17 cellular contexts compared by ENCODE assay signal in the genomic region with DNA sequence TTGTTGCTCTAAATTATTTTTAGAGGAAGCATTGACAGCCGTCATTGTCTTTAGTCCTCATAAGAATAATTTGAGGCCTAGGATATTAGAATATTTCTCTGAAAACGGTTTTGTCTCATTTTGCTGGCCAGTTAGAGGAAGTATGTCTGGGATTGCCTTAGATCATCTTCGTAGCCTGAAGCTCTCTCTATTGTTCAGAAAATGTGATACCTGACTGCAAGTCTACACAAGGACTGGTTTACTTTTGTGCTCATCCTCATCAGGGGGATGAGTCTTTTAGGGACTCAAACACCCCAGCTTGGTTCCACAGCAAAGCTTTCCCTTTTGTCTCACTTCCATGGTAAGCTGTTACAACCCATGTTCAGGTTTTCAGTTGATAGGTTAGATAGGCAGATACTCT.
DNase-seq lines count a peak whose midpoint lies in the region; ATAC-seq, FAIRE-seq and TF ChIP-seq lines count a peak whose summit lies in the region.
"Had no signal": no experiment of that assay in that cellular context is flagged by ENCODE, and none has a peak within 500 bp of the region (broad histone marks: within the 10 kb centered on the region; RNA-seq: fewer than 3 reads in every experiment).

No MANE protein-coding gene starts in this region.

- no peaks in the 10 kb centered on the region for H3K9me1 ChIP-seq in endothelial cell of umbilical vein (replicated peaks; ENCODE audit: control insufficient read depth, extremely low read depth, insufficient read depth, low read length)

- H3K79me2 ChIP-seq in endothelial cell of umbilical vein (ENCODE audit: control insufficient read depth, insufficient read depth, low read length), result no peaks in the 10 kb centered on the region
- no peaks in the 10 kb centered on the region for H3K79me2 ChIP-seq in osteoblast (ENCODE audit: insufficient read depth, low read length)

- no peak overlapping the region for H3K4me3 Mint-ChIP-seq in activated T-cell treated with anti-CD3 and anti-CD28 coated beads, Interleukin-2, amount 50 U/mL, for 24 hours
- H3K4me3 Mint-ChIP-seq in WTC11, result no peak overlapping the region
- H3K4me3 Mint-ChIP-seq: CD4-positive, alpha-beta memory T cell had no signal

- BruUV-seq in endothelial cell of umbilical vein (replicated peaks; lab: Mats Ljungman, UMichigan), result no TSS peak

- no peak overlapping the region for H3K9ac ChIP-seq in endothelial cell of umbilical vein (replicated peaks; ENCODE audit: extremely low read depth, insufficient read depth, low read length)
- H3K9ac ChIP-seq: SK-N-SH had no signal

- H3K4me1 Mint-ChIP-seq in activated T-cell treated with anti-CD3 and anti-CD28 coated beads, Interleukin-2, amount 50 U/mL, for 24 hours (ENCODE audit: low read depth), result peaks cover 34% of the 10 kb centered on the region
- H3K4me1 Mint-ChIP-seq in WTC11, result peaks cover 7% of the 10 kb centered on the region

- H2AFZ ChIP-seq in endothelial cell of umbilical vein (ENCODE audit: low read depth, low read length) (no peak overlapping the region), osteoblast (ENCODE audit: low read length) (no peak overlapping the region)

- H3K9me3 Mint-ChIP-seq in activated T-cell treated with anti-CD3 and anti-CD28 coated beads, Interleukin-2, amount 50 U/mL, for 24 hours, result no peaks in the 10 kb centered on the region
- peaks cover 10% of the 10 kb centered on the region for H3K9me3 Mint-ChIP-seq in WTC11

- no peak for DNase-seq in activated T-cell treated with anti-CD3 and anti-CD28 coated beads, Interleukin-2, amount 50 U/mL, for 24 hours
- no peak for DNase-seq in activated T-cell treated with anti-CD3 and anti-CD28 coated beads, Interleukin-2, amount 50 U/mL, for 1 hour
- no peak for DNase-seq in WTC11 (ENCODE audit: low spot score)
- peak; percentile 45 for DNase-seq in endothelial cell of umbilical vein (ENCODE audit: low read depth, low spot score)
- no peak for DNase-seq in osteoblast (ENCODE audit: insufficient read length, low spot score, missing footprints)
- no peak for DNase-seq in posterior vena cava (ENCODE audit: low spot score)
- no peak for DNase-seq in HUDEP-2 (lab: John Stamatoyannopoulos, UW; ENCODE audit: unreplicated experiment in 76 of 76)
- DNase-seq in stimulated activated naive CD8-positive, alpha-beta T cell treated with anti-CD3 and anti-CD28 coated beads, Interleukin-15, Interleukin-2, amounts not matched to agents 100 U/mL and 50 U/mL, for 24 hours, result no peak
- DNase-seq: 8988T; CD4-positive, alpha-beta memory T cell; DMS 273 treated with DMSO at 0.1 percent for 48 hours; DMS79 treated with DMSO at 0.1 percent for 48 hours; SIG-M5; SK-N-SH had no signal

- no peak for FAIRE-seq in endothelial cell of umbilical vein (lab: Jason Lieb, UNC)

- H3K4me1 ChIP-seq in endothelial cell of umbilical vein (ENCODE audit: control insufficient read depth, extremely low read depth, insufficient read depth, low read length) (peaks cover 2% of the 10 kb centered on the region), osteoblast (ENCODE audit: insufficient read depth, low read length) (no peaks in the 10 kb centered on the region)
- H3K4me1 ChIP-seq: Caco-2 had no signal

- H3K9me3 ChIP-seq in endothelial cell of umbilical vein (replicated peaks; ENCODE audit: control insufficient read depth, insufficient read depth, low read length) (no peaks in the 10 kb centered on the region), osteoblast (ENCODE audit: low read depth, low read length) (no peaks in the 10 kb centered on the region)
- H3K9me3 ChIP-seq: Caco-2 had no signal

- no peak for TF ChIP-seq POLR2A in endothelial cell of umbilical vein (IDR thresholded peaks at IDR 0.05; ENCODE audit: low read depth, low read length)

- peaks cover 19% of the 10 kb centered on the region for H3K36me3 Mint-ChIP-seq in activated T-cell treated with anti-CD3 and anti-CD28 coated beads, Interleukin-2, amount 50 U/mL, for 24 hours (ENCODE audit: low read depth)
- peaks cover 6% of the 10 kb centered on the region; the same call in 1 of the 2 replicates for H3K36me3 Mint-ChIP-seq in WTC11

- dilution Hi-C loops in endothelial cell of umbilical vein (cut with MboI; ENCODE audit: extremely low pct_ligation_motif_present, low sequenced_read_pairs), result no loop called here

- intact Hi-C loops in endothelial cell of umbilical vein (cut with micrococcal nuclease) (loop anchor here (5.0 kb wide), 1 partner anchor 141 kb away; a partner anchor contains a TSS), posterior vena cava (cut with DNase I) (no loop called here)

- no peaks in the 10 kb centered on the region for H3K27me3 ChIP-seq in endothelial cell of umbilical vein (ENCODE audit: control insufficient read depth in 2 of 2, insufficient read depth in 2 of 2, low read length in 2 of 2)
- no peaks in the 10 kb centered on the region for H3K27me3 ChIP-seq in osteoblast (ENCODE audit: insufficient read depth, low read length)
- H3K27me3 ChIP-seq: BLaER1 treated with 17β-estradiol and CSF1 and Interleukin-3, amounts not matched to agents 10 nM and 100 nM had no signal

- no peak overlapping the region for H3K4me3 ChIP-seq in endothelial cell of umbilical vein (replicated peaks in 1 of 3; ENCODE audit: insufficient read depth in 1 of 3, low read depth in 1 of 3, low read length in 3 of 3)
- H3K4me3 ChIP-seq in osteoblast (ENCODE audit: insufficient read depth, low read length), result no peak overlapping the region
- H3K4me3 ChIP-seq: BLaER1 treated with 17β-estradiol and CSF1 and Interleukin-3, amounts not matched to agents 10 nM and 100 nM had no signal

- H3K27ac ChIP-seq in endothelial cell of umbilical vein (ENCODE audit: insufficient read depth, low read depth, low read length) (no peak overlapping the region), osteoblast (ENCODE audit: low read depth, low read length) (no peak overlapping the region)
- H3K27ac ChIP-seq: BLaER1 treated with 17β-estradiol and CSF1 and Interleukin-3, amounts not matched to agents 10 nM and 100 nM; RWPE1 had no signal

- H3K27me3 Mint-ChIP-seq in activated T-cell treated with anti-CD3 and anti-CD28 coated beads, Interleukin-2, amount 50 U/mL, for 24 hours, result no peaks in the 10 kb centered on the region
- H3K27me3 Mint-ChIP-seq in WTC11 (ENCODE audit: low read depth), result no peaks in the 10 kb centered on the region
- H3K27me3 Mint-ChIP-seq: CD4-positive, alpha-beta memory T cell had no signal

- H4K20me1 ChIP-seq in endothelial cell of umbilical vein (replicated peaks; ENCODE audit: control insufficient read depth, extremely low read depth, insufficient read depth, low read length), result no peaks in the 10 kb centered on the region
- H4K20me1 ChIP-seq in osteoblast (ENCODE audit: insufficient read depth, low read length), result peaks cover 4% of the 10 kb centered on the region

- peak overlapping the region; percentile 20 for H3K27ac Mint-ChIP-seq in activated T-cell treated with anti-CD3 and anti-CD28 coated beads, Interleukin-2, amount 50 U/mL, for 24 hours
- H3K27ac Mint-ChIP-seq in WTC11, result peak overlapping the region; percentile 66; the same call in 1 of the 2 replicates

- TF ChIP-seq CTCF in WTC11 (IDR thresholded peaks at IDR 0.05) (no peak), endothelial cell of umbilical vein (IDR thresholded peaks at IDR 0.05; ENCODE audit: extremely low read depth in 1 of 2, insufficient read depth in 1 of 2, low read depth in 1 of 2, low read length in 2 of 2) (no peak), osteoblast (IDR thresholded peaks at IDR 0.05; ENCODE audit: extremely low read depth, low read depth, low read length) (no peak)

- no peak for ATAC-seq in WTC11
- no peak for ATAC-seq in stimulated activated naive CD8-positive, alpha-beta T cell treated with anti-CD3 and anti-CD28 coated beads, Interleukin-15, Interleukin-2, amounts not matched to agents 100 U/mL and 50 U/mL, for 24 hours

- CTCF ChIA-PET in WTC11 (lab: Charles Lee) (interaction anchor here (0.6 to 2.0 kb wide), 8 partner anchors 9 to 346 kb away, joined by 3 to 6 read pairs (median 4); no protein-coding TSS in a partner anchor), endothelial cell of umbilical vein (lab: Charles Lee) (interaction anchor here (1.0 to 3.5 kb wide), 18 partner anchors 8 to 1144 kb away, joined by 3 to 91 read pairs (median 6); a partner anchor contains a TSS)

- H3K36me3 ChIP-seq in endothelial cell of umbilical vein (ENCODE audit: control insufficient read depth in 2 of 2, extremely low read depth in 1 of 2, insufficient read depth in 2 of 2, low read length in 2 of 2), result no peaks in the 10 kb centered on the region
- H3K36me3 ChIP-seq in osteoblast (ENCODE audit: insufficient read depth, low read length), result no peaks in the 10 kb centered on the region

- POLR2A ChIA-PET in WTC11 (lab: Charles Lee), result no interaction called here
- POLR2A ChIA-PET in endothelial cell of umbilical vein (lab: Charles Lee), result no interaction called here

- no peak overlapping the region for H3K4me2 ChIP-seq in endothelial cell of umbilical vein (ENCODE audit: insufficient read depth, low read length)
- no peak overlapping the region for H3K4me2 ChIP-seq in osteoblast (ENCODE audit: insufficient read depth, low read length)
- H3K4me2 ChIP-seq: SK-N-SH had no signal

TF ChIP-seq in WTC11, 78 proteins besides CTCF, POLR2A, EP300 and RAD21 (continues in another document):
- TF ChIP-seq, protein P1, sequence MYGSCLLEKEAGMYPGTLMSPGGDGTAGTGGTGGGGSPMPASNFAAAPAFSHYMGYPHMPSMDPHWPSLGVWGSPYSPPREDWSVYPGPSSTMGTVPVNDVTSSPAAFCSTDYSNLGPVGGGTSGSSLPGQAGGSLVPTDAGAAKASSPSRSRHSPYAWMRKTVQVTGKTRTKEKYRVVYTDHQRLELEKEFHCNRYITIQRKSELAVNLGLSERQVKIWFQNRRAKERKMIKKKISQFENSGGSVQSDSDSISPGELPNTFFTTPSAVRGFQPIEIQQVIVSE (CRISPR knock-in tag; IDR thresholded peaks at IDR 0.05; ENCODE audit: borderline replicate concordance), result no peak
- no peak for TF ChIP-seq ZNF219 (CRISPR knock-in tag; IDR thresholded peaks at IDR 0.05; ENCODE audit: borderline replicate concordance)

TF ChIP-seq in endothelial cell of umbilical vein, 7 proteins besides CTCF, POLR2A, EP300 and RAD21:
- no peak for TF ChIP-seq FOS (IDR thresholded peaks at IDR 0.05; ENCODE audit: borderline replicate concordance, insufficient read depth, low read length)
- TF ChIP-seq, protein P2, sequence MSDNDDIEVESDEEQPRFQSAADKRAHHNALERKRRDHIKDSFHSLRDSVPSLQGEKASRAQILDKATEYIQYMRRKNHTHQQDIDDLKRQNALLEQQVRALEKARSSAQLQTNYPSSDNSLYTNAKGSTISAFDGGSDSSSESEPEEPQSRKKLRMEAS (IDR thresholded peaks at IDR 0.05; ENCODE audit: insufficient read depth, insufficient read length), result no peak
